Comparison of ENCODE assay signal across 26 cellular contexts in the genomic region with DNA sequence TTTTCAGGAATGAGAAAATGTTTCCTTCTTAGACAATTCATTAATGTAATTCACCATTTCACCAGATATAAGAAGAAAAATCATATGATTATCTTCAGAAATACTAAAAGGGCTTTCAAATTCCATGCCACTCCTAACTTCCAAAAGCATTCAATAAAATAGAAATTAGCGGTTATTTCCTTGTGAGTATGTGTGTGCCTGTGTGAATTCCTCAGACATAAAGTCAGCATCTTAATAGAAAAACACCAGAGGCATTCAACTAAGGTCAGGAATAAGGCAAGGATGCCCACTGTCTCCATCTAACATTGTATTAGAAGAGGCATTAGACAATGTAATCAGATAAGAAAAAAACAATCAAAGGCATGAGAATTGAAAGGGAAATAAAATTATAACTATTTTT.
"Had no signal": no experiment of that assay in that cellular context is flagged by ENCODE, and none has a peak within 500 bp of the region (broad histone marks: within the 10 kb centered on the region; RNA-seq: fewer than 3 reads in every experiment).

No MANE protein-coding gene starts in this region.

- H3K4me3 Mint-ChIP-seq: immature natural killer cell; naive thymus-derived CD8-positive, alpha-beta T cell; nephron; neural crest cell; stimulated activated memory B cell treated with anti-CD40 and anti-IgM and Interleukin-4, amounts not matched to agents 10 μg/mL and 1 μg/mL and 100 μg/mL, for 72 hours; stimulated activated naive CD8-positive, alpha-beta T cell treated with anti-CD3 and anti-CD28 coated beads, Interleukin-15, amount 100 ng/mL, for 72 hours; type B pancreatic cell had no signal

- H3K27ac Mint-ChIP-seq: immature natural killer cell; naive thymus-derived CD8-positive, alpha-beta T cell; nephron; stimulated activated memory B cell treated with anti-CD40 and anti-IgM and Interleukin-4, amounts not matched to agents 10 μg/mL and 1 μg/mL and 100 μg/mL, for 72 hours; stimulated activated naive CD8-positive, alpha-beta T cell treated with anti-CD3 and anti-CD28 coated beads, Interleukin-15, amount 100 ng/mL, for 72 hours; type B pancreatic cell had no signal

- H2AFZ ChIP-seq: parathyroid adenoma had no signal

- H3K4me2 ChIP-seq: smooth muscle cell had no signal

- DNase-seq: hypothalamus; immature natural killer cell; kidney; lower lobe of right lung; mammary epithelial cell; mesenchymal stem cell; naive thymus-derived CD8-positive, alpha-beta T cell; nucleus accumbens; psoas muscle; right lobe of liver; stimulated activated CD4-positive, alpha-beta T cell treated with anti-CD3 and anti-CD28 coated beads, Interleukin-1b, Interleukin-23, amount 100 ng/mL, for 48 hours; stimulated activated CD4-positive, alpha-beta T cell treated with anti-CD3 and anti-CD28 coated beads, Interleukin-2, amount 100 ng/mL, for 48 hours; stimulated activated CD4-positive, alpha-beta T cell treated with anti-CD3 and anti-CD28 coated beads, Interleukin-4, amount 100 ng/mL, for 4 hours; stimulated activated CD8-positive, alpha-beta memory T cell treated with anti-CD3 and anti-CD28 coated beads, Interleukin-4, amount 100 ng/mL, for 48 hours; stimulated activated naive CD4-positive, alpha-beta T cell treated with Interleukin-2 at 50 U/mL for 16 hours; stimulated activated naive CD8-positive, alpha-beta T cell treated with anti-CD3 and anti-CD28 coated beads, Interleukin-15, amount 100 ng/mL, for 72 hours; substantia nigra; uterus had no signal

- H3K9me3 Mint-ChIP-seq: immature natural killer cell; naive thymus-derived CD8-positive, alpha-beta T cell; nephron; neural crest cell; stimulated activated memory B cell treated with anti-CD40 and anti-IgM and Interleukin-4, amounts not matched to agents 10 μg/mL and 1 μg/mL and 100 μg/mL, for 72 hours; stimulated activated naive CD8-positive, alpha-beta T cell treated with anti-CD3 and anti-CD28 coated beads, Interleukin-15, amount 100 ng/mL, for 72 hours; type B pancreatic cell had no signal

- H3K4me1 ChIP-seq: psoas muscle, right atrium auricular region, tibial nerve, uterus had no signal

- ATAC-seq: lower lobe of right lung; naive thymus-derived CD8-positive, alpha-beta T cell; psoas muscle; right lobe of liver; stimulated activated memory B cell treated with anti-CD40 and anti-IgM and Interleukin-4, amounts not matched to agents 10 μg/mL and 1 μg/mL and 100 μg/mL, for 72 hours; stimulated activated naive CD8-positive, alpha-beta T cell treated with anti-CD3 and anti-CD28 coated beads, Interleukin-15, amount 100 ng/mL, for 72 hours had no signal

- H3K36me3 Mint-ChIP-seq: immature natural killer cell; naive thymus-derived CD8-positive, alpha-beta T cell; stimulated activated memory B cell treated with anti-CD40 and anti-IgM and Interleukin-4, amounts not matched to agents 10 μg/mL and 1 μg/mL and 100 μg/mL, for 72 hours; type B pancreatic cell had no signal

- H3K4me1 Mint-ChIP-seq: immature natural killer cell; naive thymus-derived CD8-positive, alpha-beta T cell; nephron; stimulated activated memory B cell treated with anti-CD40 and anti-IgM and Interleukin-4, amounts not matched to agents 10 μg/mL and 1 μg/mL and 100 μg/mL, for 72 hours; stimulated activated naive CD8-positive, alpha-beta T cell treated with anti-CD3 and anti-CD28 coated beads, Interleukin-15, amount 100 ng/mL, for 72 hours had no signal

- H3K9ac ChIP-seq: parathyroid adenoma had no signal

- H3K27me3 Mint-ChIP-seq: naive thymus-derived CD8-positive, alpha-beta T cell; stimulated activated memory B cell treated with anti-CD40 and anti-IgM and Interleukin-4, amounts not matched to agents 10 μg/mL and 1 μg/mL and 100 μg/mL, for 72 hours; stimulated activated naive CD8-positive, alpha-beta T cell treated with anti-CD3 and anti-CD28 coated beads, Interleukin-15, amount 100 ng/mL, for 72 hours; type B pancreatic cell had no signal

- H3K9me3 ChIP-seq: lower lobe of right lung, psoas muscle, right atrium auricular region, right lobe of liver, tibial nerve, uterus had no signal

- H3K27me3 ChIP-seq: right atrium auricular region, right lobe of liver, tibial nerve, uterus had no signal

- H3K27ac ChIP-seq: lower lobe of right lung, parathyroid adenoma, psoas muscle, right atrium auricular region, right lobe of liver, tibial nerve, uterus had no signal

- H3K36me3 ChIP-seq: lower lobe of right lung, right atrium auricular region, right lobe of liver, tibial nerve, uterus had no signal

- H3K4me3 ChIP-seq: lower lobe of right lung, psoas muscle, right atrium auricular region, right lobe of liver, smooth muscle cell, tibial nerve, uterus had no signal
